ENCODE assay signal across 13 cellular contexts in the genomic region with DNA sequence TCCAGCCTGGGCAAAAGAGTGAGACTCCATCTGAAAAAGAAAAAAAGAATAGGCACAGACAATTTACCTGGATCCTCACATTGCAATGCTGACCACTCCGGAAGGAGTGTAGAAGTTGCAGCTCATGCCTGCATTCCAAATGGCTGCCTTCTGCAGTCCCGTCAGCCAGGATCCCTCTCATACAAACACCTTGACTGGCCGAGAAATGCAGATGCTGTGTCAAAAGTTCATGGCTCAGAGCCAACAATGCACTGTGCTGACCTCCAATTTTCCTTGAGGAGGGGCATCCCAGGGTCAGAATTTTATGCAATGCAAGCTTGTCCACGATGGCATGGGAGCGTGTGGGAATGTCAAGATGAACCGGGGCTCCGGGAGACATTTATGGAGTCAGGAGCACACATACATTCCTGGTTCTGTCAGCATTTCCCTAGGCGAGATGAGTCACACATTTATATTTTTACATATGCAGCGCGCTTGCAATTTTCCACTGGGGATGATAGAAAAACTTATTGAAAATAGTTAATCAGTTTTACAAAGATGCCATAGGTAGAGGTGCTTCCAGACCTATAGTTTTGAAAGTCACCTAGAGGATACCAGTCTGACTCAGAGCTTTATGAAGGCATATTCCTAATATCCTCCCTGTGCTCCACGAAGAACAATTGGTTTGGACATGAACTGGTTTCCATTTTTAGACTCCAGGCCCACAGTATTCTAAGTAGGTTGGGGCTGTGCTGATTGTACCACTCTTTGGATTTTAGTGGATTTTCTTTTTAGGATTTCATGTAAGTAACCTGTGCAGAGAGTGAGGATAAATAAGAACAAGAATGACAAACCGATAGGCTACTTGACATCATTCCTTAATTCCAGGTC.
"Had no signal": no experiment of that assay in that cellular context is flagged by ENCODE, and none has a peak within 500 bp of the region (broad histone marks: within the 10 kb centered on the region; RNA-seq: fewer than 3 reads in every experiment).

No MANE protein-coding gene starts in this region.

- H3K36me3 ChIP-seq: neural progenitor cell, upper lobe of right lung had no signal

- H3K4me2 ChIP-seq: neural progenitor cell had no signal

- H3K27ac ChIP-seq: neural progenitor cell, upper lobe of right lung had no signal

- H2AFZ ChIP-seq: neural progenitor cell had no signal

- H3K4me3 ChIP-seq: lung, neural progenitor cell, upper lobe of right lung had no signal

- H3K4me1 ChIP-seq: upper lobe of right lung had no signal

- ATAC-seq: naive thymus-derived CD8-positive, alpha-beta T cell had no signal

- H3K27me3 ChIP-seq: neural progenitor cell, upper lobe of right lung had no signal

- FAIRE-seq: kidney, TTC549 had no signal

- DNase-seq: activated CD4-positive, alpha-beta T cell treated with anti-CD3 and anti-CD28 coated beads for 1 hour; activated gamma-delta T cell treated with Interleukin-2 at 50 U/mL for 16 hours; activated T-cell treated with anti-CD3 and anti-CD28 coated beads, Interleukin-2, amount 50 U/mL, for 1 hour; aorta; foreskin fibroblast; kidney; naive thymus-derived CD8-positive, alpha-beta T cell; stimulated activated CD4-positive, alpha-beta T cell treated with anti-CD3 and anti-CD28 coated beads, Interleukin-4, amount 100 ng/mL, for 24 hours; stimulated activated naive CD4-positive, alpha-beta T cell treated with Interleukin-2 at 50 U/mL for 16 hours; upper lobe of right lung had no signal

- H3K9ac ChIP-seq: neural progenitor cell had no signal

- H3K9me3 ChIP-seq: upper lobe of right lung had no signal
